ENCODE assay signal across 16 cellular contexts in the genomic region with DNA sequence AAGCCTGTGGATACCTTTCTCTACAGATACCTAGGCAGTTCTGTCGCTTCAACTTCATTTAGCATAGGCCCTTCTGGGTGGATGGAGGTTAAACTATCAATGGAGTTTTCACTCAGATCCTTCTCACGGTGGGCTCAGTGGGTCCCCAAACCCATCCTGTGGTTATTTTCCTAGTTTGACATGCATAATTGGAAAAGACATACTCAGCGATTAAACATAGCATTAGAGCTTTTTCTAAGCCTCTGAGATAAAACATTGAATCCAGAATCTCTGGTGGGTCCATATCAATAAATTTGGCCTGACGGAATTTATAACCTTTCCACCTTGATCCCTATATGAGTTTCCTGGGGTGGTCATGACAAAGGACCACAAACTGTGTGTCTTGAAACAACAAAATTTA. TPM values are rescaled to one million over a fixed set of nuclear protein-coding genes. Genes with fewer than 3 reads are reported as not detected.
DNase-seq lines count a peak whose midpoint lies in the region; ATAC-seq and TF ChIP-seq lines count a peak whose summit lies in the region.
"Had no signal": no experiment of that assay in that cellular context is flagged by ENCODE, and none has a peak within 500 bp of the region (broad histone marks: within the 10 kb centered on the region; RNA-seq: fewer than 3 reads in every experiment).

No MANE protein-coding gene starts in this region.

- TF ChIP-seq CTCF in SK-N-SH (IDR thresholded peaks at IDR 0.05) (no peak), DND-41 (IDR thresholded peaks at IDR 0.05; ENCODE audit: borderline replicate concordance, extremely low read depth, low read length, poor library complexity, severe bottlenecking) (no peak), ascending aorta (IDR thresholded peaks at IDR 0.05) (no peak)

- H3K27ac ChIP-seq in SK-N-SH (ENCODE audit: low read depth in 2 of 2, low read length in 1 of 2) = no peak overlapping the region
- H3K27ac ChIP-seq in DND-41 (ENCODE audit: low read length) = no peak overlapping the region
- H3K27ac ChIP-seq in ascending aorta = no peak overlapping the region

- TF ChIP-seq EP300 in SK-N-SH (IDR thresholded peaks at IDR 0.05; ENCODE audit: borderline replicate concordance in 1 of 2, low read depth in 1 of 2, low read length in 1 of 2) = no peak

- peaks cover 46% of the 10 kb centered on the region for H3K4me1 Mint-ChIP-seq in activated T-helper 2 cell treated with anti-CD3 and anti-CD28 coated beads, Interferon-gamma antibody, Interleukin-2, Interleukin-4, amounts not matched to agents 10 μg/mL and 5 μg/mL and 100 μg/mL, durations not matched to agents 14 hours and 24 hours and 36 hours (ENCODE audit: low read depth)
- peaks cover 32 to 60% (median 54%) of the 10 kb centered on the region in 4 donors for H3K4me1 Mint-ChIP-seq in naive thymus-derived CD8-positive, alpha-beta T cell

- H3K4me3 ChIP-seq in SK-N-SH (ENCODE audit: low read depth in 2 of 2, low read length in 1 of 2) = peak overlapping the region in 1 of 2 experiments; percentile 96; a peak in 1 of 4 replicates
- H3K4me3 ChIP-seq in DND-41 (ENCODE audit: low read depth in 1 of 2, low read length in 2 of 2) = no peak overlapping the region
- no peak overlapping the region for H3K4me3 ChIP-seq in ascending aorta

- H3K9me3 Mint-ChIP-seq in activated T-helper 2 cell treated with anti-CD3 and anti-CD28 coated beads, Interferon-gamma antibody, Interleukin-2, Interleukin-4, amounts not matched to agents 10 μg/mL and 5 μg/mL and 100 μg/mL, durations not matched to agents 14 hours and 24 hours and 36 hours = no peaks in the 10 kb centered on the region
- H3K9me3 Mint-ChIP-seq in naive thymus-derived CD8-positive, alpha-beta T cell = no peaks in the 10 kb centered on the region
- H3K9me3 Mint-ChIP-seq: HFFc6 had no signal

- H3K36me3 Mint-ChIP-seq in activated T-helper 2 cell treated with anti-CD3 and anti-CD28 coated beads, Interferon-gamma antibody, Interleukin-2, Interleukin-4, amounts not matched to agents 10 μg/mL and 5 μg/mL and 100 μg/mL, durations not matched to agents 14 hours and 24 hours and 36 hours (ENCODE audit: low read depth) = peaks cover 46% of the 10 kb centered on the region
- no peaks in the 10 kb centered on the region for H3K36me3 Mint-ChIP-seq in naive thymus-derived CD8-positive, alpha-beta T cell

- H3K4me1 ChIP-seq in SK-N-SH (ENCODE audit: control insufficient read depth in 1 of 2, insufficient read depth in 2 of 2, low read depth in 1 of 2, low read length in 1 of 2) (peaks cover 19 to 21% of the 10 kb centered on the region in 2 experiments; a peak in 3 of 4 replicates), DND-41 (ENCODE audit: insufficient read depth, low read length) (peaks cover 37% of the 10 kb centered on the region), ascending aorta (peaks cover 5 to 28% of the 10 kb centered on the region in 2 donors)

- CTCF ChIA-PET in SK-N-SH (lab: Yijun Ruan, JAX) = interaction anchor here (1.4 to 2.3 kb wide), 2 partner anchors 14 to 48 kb away, joined by 3 to 11 read pairs; no protein-coding TSS in a partner anchor

- no peak for ATAC-seq in SK-N-SH treated with all-trans-retinoic acid at 6 μM for 48 hours
- no peak for ATAC-seq in DND-41 (ENCODE audit: insufficient read depth, low read depth)
- no peak for ATAC-seq in naive thymus-derived CD8-positive, alpha-beta T cell
- ATAC-seq: heart right ventricle had no signal

- H3K4me2 ChIP-seq in SK-N-SH (peak overlapping the region; percentile 91; the same call in 1 of the 2 replicates), DND-41 (ENCODE audit: insufficient read depth, low read length) (peak overlapping the region; percentile 63; the same call in 1 of the 2 replicates)

- H2AFZ ChIP-seq in SK-N-SH (ENCODE audit: low read depth) = no peak overlapping the region
- H2AFZ ChIP-seq in DND-41 (ENCODE audit: low read depth, low read length) = no peak overlapping the region

- peaks cover 42% of the 10 kb centered on the region for H3K79me2 ChIP-seq in SK-N-SH (ENCODE audit: insufficient read depth)
- peaks cover 46% of the 10 kb centered on the region for H3K79me2 ChIP-seq in DND-41 (ENCODE audit: insufficient read depth, low read length)

- H3K9ac ChIP-seq in SK-N-SH (no peak overlapping the region), DND-41 (ENCODE audit: low read depth, low read length) (no peak overlapping the region)

- POLR2A ChIA-PET in SK-N-SH (lab: Yijun Ruan, JAX) = no interaction called here
- POLR2A ChIA-PET in naive thymus-derived CD8-positive, alpha-beta T cell (lab: Charles Lee) = no interaction called here

- H3K9me3 ChIP-seq in SK-N-SH (no peaks in the 10 kb centered on the region), DND-41 (ENCODE audit: insufficient read depth, low read length, severe bottlenecking) (no peaks in the 10 kb centered on the region), ascending aorta (no peaks in the 10 kb centered on the region)
- H3K9me3 ChIP-seq: heart right ventricle, SJSA1 had no signal

- DNase-seq in SK-N-SH (no peak), DND-41 (no peak), ascending aorta (ENCODE audit: low spot score in 2 of 2) (no peak), NCI-H82 treated with DMSO at 0.1 percent for 48 hours (lab: John Stamatoyannopoulos, UW; ENCODE audit: unreplicated experiment) (no peak), NCI-H1417 (lab: John Stamatoyannopoulos, UW) (no peak)
- DNase-seq in activated T-helper 2 cell treated with anti-CD3 and anti-CD28 coated beads, Interferon-gamma antibody, Interleukin-2, Interleukin-4, amounts not matched to agents 10 μg/mL and 5 μg/mL and 100 μg/mL, durations not matched to agents 14 hours and 24 hours and 36 hours (ENCODE audit: low spot score) = no peak
- no peak for DNase-seq in naive thymus-derived CD8-positive, alpha-beta T cell
- DNase-seq: heart right ventricle; HFFc6; kidney; NCI-H1436 treated with DMSO at 0.1 percent for 48 hours; NCI-H446; posterior cingulate gyrus; stimulated activated CD4-positive, alpha-beta T cell treated with anti-CD3 and anti-CD28 coated beads, Interleukin-12 subunit alpha, Interleukin-12 subunit beta, amount 100 ng/mL, for 4 hours had no signal

- peak overlapping the region; percentile 96 for H3K4me3 Mint-ChIP-seq in activated T-helper 2 cell treated with anti-CD3 and anti-CD28 coated beads, Interferon-gamma antibody, Interleukin-2, Interleukin-4, amounts not matched to agents 10 μg/mL and 5 μg/mL and 100 μg/mL, durations not matched to agents 14 hours and 24 hours and 36 hours (ENCODE audit: low read depth)
- peak overlapping the region in 7 of 10 donors; percentile 3 to 97 (median 93) for H3K4me3 Mint-ChIP-seq in naive thymus-derived CD8-positive, alpha-beta T cell

- intact Hi-C loops in activated T-helper 2 cell treated with anti-CD3 and anti-CD28 coated beads, Interferon-gamma antibody, Interleukin-2, Interleukin-4, amounts not matched to agents 10 μg/mL and 5 μg/mL and 100 μg/mL, durations not matched to agents 14 hours and 24 hours and 36 hours (cut with micrococcal nuclease) = loop anchor here (1.0 to 10.0 kb wide), 2 partner anchors 9 to 518 kb away; a partner anchor contains a TSS
- intact Hi-C loops in ascending aorta (cut with DNase I) = loop anchor here (5.0 to 10.0 kb wide), 4 partner anchors 80 to 842 kb away; a partner anchor contains a TSS

- TF ChIP-seq RAD21 in SK-N-SH (IDR thresholded peaks at IDR 0.05; ENCODE audit: low read length) = no peak

- no peaks in the 10 kb centered on the region for H3K9me2 ChIP-seq in SK-N-SH

- H3K27ac Mint-ChIP-seq in activated T-helper 2 cell treated with anti-CD3 and anti-CD28 coated beads, Interferon-gamma antibody, Interleukin-2, Interleukin-4, amounts not matched to agents 10 μg/mL and 5 μg/mL and 100 μg/mL, durations not matched to agents 14 hours and 24 hours and 36 hours = no peak overlapping the region
- H3K27ac Mint-ChIP-seq in naive thymus-derived CD8-positive, alpha-beta T cell = peak overlapping the region in 7 of 10 donors; percentile 17 to 98 (median 68)

- H4K20me1 ChIP-seq in SK-N-SH (ENCODE audit: insufficient read depth) (peaks cover 25% of the 10 kb centered on the region), DND-41 (ENCODE audit: insufficient read depth, low read length) (peaks cover 20% of the 10 kb centered on the region)

- H3K36me3 ChIP-seq in SK-N-SH (replicated peaks in 1 of 2; ENCODE audit: control insufficient read depth in 1 of 2, insufficient read depth in 2 of 2, low read length in 1 of 2) (no peaks in the 10 kb centered on the region), DND-41 (ENCODE audit: insufficient read depth, low read length) (peaks cover 12% of the 10 kb centered on the region; the same call in 1 of the 2 replicates), ascending aorta (no peaks in the 10 kb centered on the region)

- peaks cover 16% of the 10 kb centered on the region for H3F3A ChIP-seq in SK-N-SH (replicated peaks; ENCODE audit: insufficient read depth)

- WGBS in SK-N-SH (ENCODE audit: low lambda C conversion rate) = 98% methylated on average over 4 of the region's 4 CpGs

- H3K27me3 ChIP-seq in SK-N-SH (ENCODE audit: insufficient read depth) = no peaks in the 10 kb centered on the region
- no peaks in the 10 kb centered on the region for H3K27me3 ChIP-seq in DND-41 (ENCODE audit: insufficient read depth, low read length, poor library complexity)
- H3K27me3 ChIP-seq in ascending aorta = no peaks in the 10 kb centered on the region
- H3K27me3 ChIP-seq: heart right ventricle, SJSA1 had no signal

- no peaks in the 10 kb centered on the region for H3K27me3 Mint-ChIP-seq in activated T-helper 2 cell treated with anti-CD3 and anti-CD28 coated beads, Interferon-gamma antibody, Interleukin-2, Interleukin-4, amounts not matched to agents 10 μg/mL and 5 μg/mL and 100 μg/mL, durations not matched to agents 14 hours and 24 hours and 36 hours (ENCODE audit: low read depth)
- no peaks in the 10 kb centered on the region for H3K27me3 Mint-ChIP-seq in naive thymus-derived CD8-positive, alpha-beta T cell

TF ChIP-seq in SK-N-SH, 30 proteins besides CTCF, POLR2A, EP300 and RAD21 (continues in another document):
- TF ChIP-seq GABPA (IDR thresholded peaks at IDR 0.05; ENCODE audit: low read depth) = no peak
- TF ChIP-seq TEAD4 (IDR thresholded peaks at IDR 0.05; ENCODE audit: borderline replicate concordance, insufficient read depth) = no peak

TF ChIP-seq in SK-N-SH treated with all-trans-retinoic acid at 6 μM for 48 hours, 23 proteins besides CTCF, POLR2A, EP300 and RAD21 (continues in another document):
- TF ChIP-seq ZFP3 (CRISPR knock-in tag; IDR thresholded peaks at IDR 0.05) (no peak), GLIS3 (CRISPR knock-in tag; IDR thresholded peaks at IDR 0.05) (no peak), ZFP30 (CRISPR knock-in tag; IDR thresholded peaks at IDR 0.05) (no peak), TCF4 (CRISPR knock-in tag; IDR thresholded peaks at IDR 0.05; ENCODE audit: borderline replicate concordance) (no peak)

RNA-seq across cellular contexts. Expression of a gene that starts 1.8 kb away (rescaled TPM):
- polyA plus RNA-seq in SK-N-SH (2012; rRNA removed) = 6.6 and 10.4 TPM in 2 replicates
- polyA plus RNA-seq in SK-N-SH (2012; cell fraction: cytosol; rRNA removed) = 5.0 and 6.9 TPM in 2 replicates
- 6.5 and 8.6 TPM in 2 replicates for polyA plus RNA-seq in SK-N-SH (2012; cell fraction: nucleus; rRNA removed)
- 59.4 and 62.1 TPM in 2 replicates for total RNA-seq in activated T-helper 2 cell treated with anti-CD3 and anti-CD28 coated beads, Interferon-gamma antibody, Interleukin-2, Interleukin-4, amounts not matched to agents 10 μg/mL and 5 μg/mL and 100 μg/mL, durations not matched to agents 14 hours and 24 hours and 36 hours
- 10 to 100 TPM; 68.1 to 77.0 TPM for total RNA-seq in naive thymus-derived CD8-positive, alpha-beta T cell
- 10 to 100 TPM; 15.7 to 22.7 (median 17.2) TPM for polyA plus RNA-seq in naive thymus-derived CD8-positive, alpha-beta T cell
- 56.9 TPM for total RNA-seq in ascending aorta
